Comparison of ENCODE assay signal across 2 cellular contexts in the genomic region with DNA sequence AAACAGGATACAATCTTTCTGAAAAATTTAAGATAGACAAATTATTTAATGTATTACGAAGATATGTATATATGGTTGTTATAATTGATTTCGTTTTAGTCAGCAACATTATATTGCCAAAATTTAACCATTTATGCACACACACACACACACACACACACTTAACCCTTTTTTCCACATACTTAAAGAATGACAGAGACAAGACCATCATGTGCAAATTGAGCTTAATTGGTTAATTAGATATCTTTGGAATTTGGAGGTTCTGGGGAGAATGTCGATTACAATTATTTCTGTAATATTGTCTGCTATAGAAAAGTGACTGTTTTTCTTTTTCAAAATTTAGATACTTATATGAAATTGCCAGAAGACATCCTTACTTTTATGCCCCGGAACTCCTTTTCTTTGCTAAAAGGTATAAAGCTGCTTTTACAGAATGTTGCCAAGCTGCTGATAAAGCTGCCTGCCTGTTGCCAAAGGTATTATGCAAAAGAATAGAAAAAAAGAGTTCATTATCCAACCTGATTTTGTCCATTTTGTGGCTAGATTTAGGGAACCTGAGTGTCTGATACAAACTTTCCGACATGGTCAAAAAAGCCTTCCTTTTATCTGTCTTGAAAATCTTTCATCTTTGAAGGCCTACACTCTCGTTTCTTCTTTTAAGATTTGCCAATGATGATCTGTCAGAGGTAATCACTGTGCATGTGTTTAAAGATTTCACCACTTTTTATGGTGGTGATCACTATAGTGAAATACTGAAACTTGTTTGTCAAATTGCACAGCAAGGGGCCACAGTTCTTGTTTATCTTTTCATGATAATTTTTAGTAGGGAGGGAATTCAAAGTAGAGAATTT.
A peak's percentile ranks its signal among the peaks of the same experiment; 100 is the strongest.
TF ChIP-seq lines count a peak whose summit lies in the region.

No MANE protein-coding gene starts in this region.

TF ChIP-seq in K562, 482 proteins besides CTCF, POLR2A, EP300 and RAD21:
- TF ChIP-seq BCL6 (CRISPR knock-in tag; IDR thresholded peaks at IDR 0.05) (no peak), ETV1 (tag; conservative IDR thresholded peaks at IDR 0.05; ENCODE audit: low read depth) (no peak), ZNF253 (CRISPR knock-in tag; conservative IDR thresholded peaks at IDR 0.05) (no peak), MECOM (CRISPR knock-in tag; IDR thresholded peaks at IDR 0.05) (no peak)
- TF ChIP-seq, protein P1, sequence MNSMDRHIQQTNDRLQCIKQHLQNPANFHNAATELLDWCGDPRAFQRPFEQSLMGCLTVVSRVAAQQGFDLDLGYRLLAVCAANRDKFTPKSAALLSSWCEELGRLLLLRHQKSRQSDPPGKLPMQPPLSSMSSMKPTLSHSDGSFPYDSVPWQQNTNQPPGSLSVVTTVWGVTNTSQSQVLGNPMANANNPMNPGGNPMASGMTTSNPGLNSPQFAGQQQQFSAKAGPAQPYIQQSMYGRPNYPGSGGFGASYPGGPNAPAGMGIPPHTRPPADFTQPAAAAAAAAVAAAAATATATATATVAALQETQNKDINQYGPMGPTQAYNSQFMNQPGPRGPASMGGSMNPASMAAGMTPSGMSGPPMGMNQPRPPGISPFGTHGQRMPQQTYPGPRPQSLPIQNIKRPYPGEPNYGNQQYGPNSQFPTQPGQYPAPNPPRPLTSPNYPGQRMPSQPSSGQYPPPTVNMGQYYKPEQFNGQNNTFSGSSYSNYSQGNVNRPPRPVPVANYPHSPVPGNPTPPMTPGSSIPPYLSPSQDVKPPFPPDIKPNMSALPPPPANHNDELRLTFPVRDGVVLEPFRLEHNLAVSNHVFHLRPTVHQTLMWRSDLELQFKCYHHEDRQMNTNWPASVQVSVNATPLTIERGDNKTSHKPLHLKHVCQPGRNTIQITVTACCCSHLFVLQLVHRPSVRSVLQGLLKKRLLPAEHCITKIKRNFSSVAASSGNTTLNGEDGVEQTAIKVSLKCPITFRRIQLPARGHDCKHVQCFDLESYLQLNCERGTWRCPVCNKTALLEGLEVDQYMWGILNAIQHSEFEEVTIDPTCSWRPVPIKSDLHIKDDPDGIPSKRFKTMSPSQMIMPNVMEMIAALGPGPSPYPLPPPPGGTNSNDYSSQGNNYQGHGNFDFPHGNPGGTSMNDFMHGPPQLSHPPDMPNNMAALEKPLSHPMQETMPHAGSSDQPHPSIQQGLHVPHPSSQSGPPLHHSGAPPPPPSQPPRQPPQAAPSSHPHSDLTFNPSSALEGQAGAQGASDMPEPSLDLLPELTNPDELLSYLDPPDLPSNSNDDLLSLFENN (IDR thresholded peaks at IDR 0.05; ENCODE audit: low read depth in 2 of 2, low read length in 2 of 2): no peak

TF ChIP-seq in HepG2, 621 proteins besides CTCF, POLR2A, EP300 and RAD21 (continues in another document):
- peak; percentile 20; the same call in 1 of the 2 replicates for TF ChIP-seq ZMYM4 (CRISPR knock-in tag; IDR thresholded peaks at IDR 0.05)
- TF ChIP-seq, protein P2, sequence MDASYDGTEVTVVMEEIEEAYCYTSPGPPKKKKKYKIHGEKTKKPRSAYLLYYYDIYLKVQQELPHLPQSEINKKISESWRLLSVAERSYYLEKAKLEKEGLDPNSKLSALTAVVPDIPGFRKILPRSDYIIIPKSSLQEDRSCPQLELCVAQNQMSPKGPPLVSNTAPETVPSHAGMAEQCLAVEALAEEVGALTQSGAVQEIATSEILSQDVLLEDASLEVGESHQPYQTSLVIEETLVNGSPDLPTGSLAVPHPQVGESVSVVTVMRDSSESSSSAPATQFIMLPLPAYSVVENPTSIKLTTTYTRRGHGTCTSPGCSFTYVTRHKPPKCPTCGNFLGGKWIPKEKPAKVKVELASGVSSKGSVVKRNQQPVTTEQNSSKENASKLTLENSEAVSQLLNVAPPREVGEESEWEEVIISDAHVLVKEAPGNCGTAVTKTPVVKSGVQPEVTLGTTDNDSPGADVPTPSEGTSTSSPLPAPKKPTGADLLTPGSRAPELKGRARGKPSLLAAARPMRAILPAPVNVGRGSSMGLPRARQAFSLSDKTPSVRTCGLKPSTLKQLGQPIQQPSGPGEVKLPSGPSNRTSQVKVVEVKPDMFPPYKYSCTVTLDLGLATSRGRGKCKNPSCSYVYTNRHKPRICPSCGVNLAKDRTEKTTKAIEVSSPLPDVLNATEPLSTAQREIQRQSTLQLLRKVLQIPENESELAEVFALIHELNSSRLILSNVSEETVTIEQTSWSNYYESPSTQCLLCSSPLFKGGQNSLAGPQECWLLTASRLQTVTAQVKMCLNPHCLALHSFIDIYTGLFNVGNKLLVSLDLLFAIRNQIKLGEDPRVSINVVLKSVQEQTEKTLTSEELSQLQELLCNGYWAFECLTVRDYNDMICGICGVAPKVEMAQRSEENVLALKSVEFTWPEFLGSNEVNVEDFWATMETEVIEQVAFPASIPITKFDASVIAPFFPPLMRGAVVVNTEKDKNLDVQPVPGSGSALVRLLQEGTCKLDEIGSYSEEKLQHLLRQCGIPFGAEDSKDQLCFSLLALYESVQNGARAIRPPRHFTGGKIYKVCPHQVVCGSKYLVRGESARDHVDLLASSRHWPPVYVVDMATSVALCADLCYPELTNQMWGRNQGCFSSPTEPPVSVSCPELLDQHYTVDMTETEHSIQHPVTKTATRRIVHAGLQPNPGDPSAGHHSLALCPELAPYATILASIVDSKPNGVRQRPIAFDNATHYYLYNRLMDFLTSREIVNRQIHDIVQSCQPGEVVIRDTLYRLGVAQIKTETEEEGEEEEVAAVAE (CRISPR knock-in tag; IDR thresholded peaks at IDR 0.05; ENCODE audit: borderline replicate concordance): peak; percentile 8; the same call in 1 of the 2 replicates
- TF ChIP-seq, protein P3, sequence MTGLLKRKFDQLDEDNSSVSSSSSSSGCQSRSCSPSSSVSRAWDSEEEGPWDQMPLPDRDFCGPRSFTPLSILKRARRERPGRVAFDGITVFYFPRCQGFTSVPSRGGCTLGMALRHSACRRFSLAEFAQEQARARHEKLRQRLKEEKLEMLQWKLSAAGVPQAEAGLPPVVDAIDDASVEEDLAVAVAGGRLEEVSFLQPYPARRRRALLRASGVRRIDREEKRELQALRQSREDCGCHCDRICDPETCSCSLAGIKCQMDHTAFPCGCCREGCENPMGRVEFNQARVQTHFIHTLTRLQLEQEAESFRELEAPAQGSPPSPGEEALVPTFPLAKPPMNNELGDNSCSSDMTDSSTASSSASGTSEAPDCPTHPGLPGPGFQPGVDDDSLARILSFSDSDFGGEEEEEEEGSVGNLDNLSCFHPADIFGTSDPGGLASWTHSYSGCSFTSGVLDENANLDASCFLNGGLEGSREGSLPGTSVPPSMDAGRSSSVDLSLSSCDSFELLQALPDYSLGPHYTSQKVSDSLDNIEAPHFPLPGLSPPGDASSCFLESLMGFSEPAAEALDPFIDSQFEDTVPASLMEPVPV (CRISPR knock-in tag; IDR thresholded peaks at IDR 0.05): no peak
- no peak for TF ChIP-seq RFXANK (CRISPR knock-in tag; IDR thresholded peaks at IDR 0.05)
- peak; percentile 6; the same call in 1 of the 2 replicates for TF ChIP-seq FOSL1 (CRISPR knock-in tag; IDR thresholded peaks at IDR 0.05; ENCODE audit: borderline replicate concordance)
- no peak for TF ChIP-seq ZNF275 (CRISPR knock-in tag; IDR thresholded peaks at IDR 0.05; ENCODE audit: borderline replicate concordance)
- TF ChIP-seq ZBTB43 (CRISPR knock-in tag; conservative IDR thresholded peaks at IDR 0.05): 0 out of 2 replicates have a peak, but pooled peaks have one; percentile 4
- TF ChIP-seq ZNF652 (CRISPR knock-in tag; IDR thresholded peaks at IDR 0.05; ENCODE audit: borderline replicate concordance, low read depth): peak; percentile 82
- 0 out of 2 replicates have a peak, but pooled peaks have one; percentile 43 for TF ChIP-seq HNRNPL (IDR thresholded peaks at IDR 0.05; ENCODE audit: low read depth, low read length)
- 0 out of 2 replicates have a peak, but pooled peaks have one; percentile 25 for TF ChIP-seq ZSCAN30 (CRISPR knock-in tag; IDR thresholded peaks at IDR 0.05)
- peak; percentile 84 for TF ChIP-seq MBD4 (IDR thresholded peaks at IDR 0.05; ENCODE audit: borderline replicate concordance, low read length)
- TF ChIP-seq, protein P4, sequence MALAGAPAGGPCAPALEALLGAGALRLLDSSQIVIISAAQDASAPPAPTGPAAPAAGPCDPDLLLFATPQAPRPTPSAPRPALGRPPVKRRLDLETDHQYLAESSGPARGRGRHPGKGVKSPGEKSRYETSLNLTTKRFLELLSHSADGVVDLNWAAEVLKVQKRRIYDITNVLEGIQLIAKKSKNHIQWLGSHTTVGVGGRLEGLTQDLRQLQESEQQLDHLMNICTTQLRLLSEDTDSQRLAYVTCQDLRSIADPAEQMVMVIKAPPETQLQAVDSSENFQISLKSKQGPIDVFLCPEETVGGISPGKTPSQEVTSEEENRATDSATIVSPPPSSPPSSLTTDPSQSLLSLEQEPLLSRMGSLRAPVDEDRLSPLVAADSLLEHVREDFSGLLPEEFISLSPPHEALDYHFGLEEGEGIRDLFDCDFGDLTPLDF (CRISPR knock-in tag; IDR thresholded peaks at IDR 0.05): no peak
- no peak for TF ChIP-seq MAF1 (CRISPR knock-in tag; IDR thresholded peaks at IDR 0.05; ENCODE audit: borderline replicate concordance)
- TF ChIP-seq TMF1 (CRISPR knock-in tag; IDR thresholded peaks at IDR 0.05; ENCODE audit: low read depth): 0 out of 2 replicates have a peak, but pooled peaks have one; percentile 11
- peak; percentile 33; the same call in 1 of the 2 replicates for TF ChIP-seq SIN3A (IDR thresholded peaks at IDR 0.05; ENCODE audit: borderline replicate concordance, low read depth, low read length)
- no peak for TF ChIP-seq GMEB1 (CRISPR knock-in tag; IDR thresholded peaks at IDR 0.05; ENCODE audit: borderline replicate concordance)
- TF ChIP-seq TEF (CRISPR knock-in tag; IDR thresholded peaks at IDR 0.05): 0 out of 2 replicates have a peak, but pooled peaks have one; percentile 7
- 0 out of 2 replicates have a peak, but pooled peaks have one; percentile 36 for TF ChIP-seq ZNF800 (CRISPR knock-in tag; IDR thresholded peaks at IDR 0.05)
- peak; percentile 57; the same call in 1 of the 2 replicates for TF ChIP-seq ARID2 (CRISPR knock-in tag; IDR thresholded peaks at IDR 0.05; ENCODE audit: borderline replicate concordance)
- TF ChIP-seq MLLT10 (CRISPR knock-in tag; IDR thresholded peaks at IDR 0.05): peak; percentile 12; the same call in 1 of the 2 replicates
- TF ChIP-seq GABPB1 (CRISPR knock-in tag; IDR thresholded peaks at IDR 0.05): no peak
- peak; percentile 63; the same call in 1 of the 2 replicates for TF ChIP-seq SNAPC2 (CRISPR knock-in tag; IDR thresholded peaks at IDR 0.05)
- no peak for TF ChIP-seq ZNF256 (CRISPR knock-in tag; conservative IDR thresholded peaks at IDR 0.05)
